9 cellular contexts compared by ENCODE assay signal in genomic region chr1:118247593-118247992, GRCh38.
DNase-seq lines count a peak whose midpoint lies in the region; ATAC-seq, FAIRE-seq and TF ChIP-seq lines count a peak whose summit lies in the region.
"Had no signal": no experiment of that assay in that cellular context is flagged by ENCODE, and none has a peak within 500 bp of the region (broad histone marks: within the 10 kb centered on the region; RNA-seq: fewer than 3 reads in every experiment).

No MANE protein-coding gene starts in this region.

- FAIRE-seq in GM12892 (lab: Jason Lieb, UNC) (peak; percentile 40), pancreas (lab: Jason Lieb, UNC) (no peak)
- FAIRE-seq: endometrium had no signal

- H3K27me3 ChIP-seq in body of pancreas: no peaks in the 10 kb centered on the region
- H3K27me3 ChIP-seq in pancreas: no peaks in the 10 kb centered on the region

- CTCF ChIA-PET in activated CD4-positive, alpha-beta T cell treated with anti-CD3 and anti-CD28 coated beads for 36 hours (lab: Charles Lee): no interaction called here

- H3K9me3 ChIP-seq in body of pancreas (no peaks in the 10 kb centered on the region), pancreas (no peaks in the 10 kb centered on the region)

- peaks cover 3% of the 10 kb centered on the region for H3K27me3 Mint-ChIP-seq in activated CD4-positive, alpha-beta T cell treated with anti-CD3 and anti-CD28 coated beads for 36 hours

- DNase-seq in GM12892 (ENCODE audit: insufficient read length): no peak
- DNase-seq in NCI-H1105 (lab: John Stamatoyannopoulos, UW): peak; percentile 29
- DNase-seq in body of pancreas: peak in 2 of 4 donors; percentile 5 to 17
- no peak for DNase-seq in pancreas
- no peak for DNase-seq in dermis blood vessel endothelial cell
- DNase-seq in activated CD4-positive, alpha-beta T cell treated with anti-CD3 and anti-CD28 coated beads for 36 hours: no peak
- no peak for DNase-seq in left ventricle myocardium superior

- H3K36me3 Mint-ChIP-seq in activated CD4-positive, alpha-beta T cell treated with anti-CD3 and anti-CD28 coated beads for 36 hours (ENCODE audit: low read depth): no peaks in the 10 kb centered on the region

- POLR2A ChIA-PET in activated CD4-positive, alpha-beta T cell treated with anti-CD3 and anti-CD28 coated beads for 36 hours (lab: Charles Lee): no interaction called here

- ATAC-seq in body of pancreas (no peak), pancreas (peak in 3 of 4 donors; percentile 44 to 62 (median 49)), GM18870 (IDR thresholded peaks at IDR 0.05; ENCODE audit: unreplicated experiment) (no peak), left ventricle myocardium superior (no peak)
- ATAC-seq in activated CD4-positive, alpha-beta T cell treated with anti-CD3 and anti-CD28 coated beads for 36 hours: no peak

- H3K4me1 Mint-ChIP-seq in activated CD4-positive, alpha-beta T cell treated with anti-CD3 and anti-CD28 coated beads for 36 hours: no peaks in the 10 kb centered on the region

- H3K36me3 ChIP-seq in body of pancreas (replicated peaks in 1 of 2; ENCODE audit: insufficient read depth in 1 of 2, low read depth in 2 of 2) (no peaks in the 10 kb centered on the region), pancreas (no peaks in the 10 kb centered on the region)

- WGBS in body of pancreas, 2 donors: 66 to 71% methylated on average over 3 of the region's 3 CpGs
- WGBS in pancreas, 2 donors: 66 to 78% methylated on average over 3 of the region's 3 CpGs

- H3K4me3 ChIP-seq in body of pancreas (no peak overlapping the region), pancreas (no peak overlapping the region)

- intact Hi-C loops in body of pancreas (cut with DNase I) (no loop called here), pancreas (cut with DNase I) (no loop called here), left ventricle myocardium superior (cut with micrococcal nuclease) (no loop called here)
- intact Hi-C loops in activated CD4-positive, alpha-beta T cell treated with anti-CD3 and anti-CD28 coated beads for 36 hours (cut with DNase I, micrococcal nuclease): no loop called here

- H3K27ac ChIP-seq in body of pancreas (no peak overlapping the region), pancreas (no peak overlapping the region)

- TF ChIP-seq POLR2A in GM12892 (IDR thresholded peaks at IDR 0.05; ENCODE audit: low read depth, low read length) (no peak), body of pancreas (IDR thresholded peaks at IDR 0.05) (no peak)

- H3K27ac Mint-ChIP-seq in activated CD4-positive, alpha-beta T cell treated with anti-CD3 and anti-CD28 coated beads for 36 hours: no peak overlapping the region

- no peaks in the 10 kb centered on the region for H3K4me1 ChIP-seq in body of pancreas
- H3K4me1 ChIP-seq in pancreas: no peaks in the 10 kb centered on the region

- H3K4me3 Mint-ChIP-seq in activated CD4-positive, alpha-beta T cell treated with anti-CD3 and anti-CD28 coated beads for 36 hours: no peak overlapping the region

- no peaks in the 10 kb centered on the region for H3K9me3 Mint-ChIP-seq in activated CD4-positive, alpha-beta T cell treated with anti-CD3 and anti-CD28 coated beads for 36 hours (ENCODE audit: low read depth)

- TF ChIP-seq CTCF in body of pancreas (IDR thresholded peaks at IDR 0.05) (peak in 6 of 7 experiments; percentile 6 to 40 (median 31)), pancreas (IDR thresholded peaks at IDR 0.05) (no peak)

Comparison
In these comparisons a context has a peak if more than half of its experiments do, and no peak if none do; other contexts are left out.
1. ATAC-seq: peak in pancreas (3 of 4); none in body of pancreas (single experiment), GM18870 (single experiment), activated CD4-positive, alpha-beta T cell treated with anti-CD3 and anti-CD28 coated beads for 36 hours (single experiment) and left ventricle myocardium superior (single experiment).
2. CTCF ChIP-seq: peak in body of pancreas (6 of 7); none in pancreas (0 of 4).